Comparison of ENCODE assay signal across 8 cellular contexts in the genomic region with DNA sequence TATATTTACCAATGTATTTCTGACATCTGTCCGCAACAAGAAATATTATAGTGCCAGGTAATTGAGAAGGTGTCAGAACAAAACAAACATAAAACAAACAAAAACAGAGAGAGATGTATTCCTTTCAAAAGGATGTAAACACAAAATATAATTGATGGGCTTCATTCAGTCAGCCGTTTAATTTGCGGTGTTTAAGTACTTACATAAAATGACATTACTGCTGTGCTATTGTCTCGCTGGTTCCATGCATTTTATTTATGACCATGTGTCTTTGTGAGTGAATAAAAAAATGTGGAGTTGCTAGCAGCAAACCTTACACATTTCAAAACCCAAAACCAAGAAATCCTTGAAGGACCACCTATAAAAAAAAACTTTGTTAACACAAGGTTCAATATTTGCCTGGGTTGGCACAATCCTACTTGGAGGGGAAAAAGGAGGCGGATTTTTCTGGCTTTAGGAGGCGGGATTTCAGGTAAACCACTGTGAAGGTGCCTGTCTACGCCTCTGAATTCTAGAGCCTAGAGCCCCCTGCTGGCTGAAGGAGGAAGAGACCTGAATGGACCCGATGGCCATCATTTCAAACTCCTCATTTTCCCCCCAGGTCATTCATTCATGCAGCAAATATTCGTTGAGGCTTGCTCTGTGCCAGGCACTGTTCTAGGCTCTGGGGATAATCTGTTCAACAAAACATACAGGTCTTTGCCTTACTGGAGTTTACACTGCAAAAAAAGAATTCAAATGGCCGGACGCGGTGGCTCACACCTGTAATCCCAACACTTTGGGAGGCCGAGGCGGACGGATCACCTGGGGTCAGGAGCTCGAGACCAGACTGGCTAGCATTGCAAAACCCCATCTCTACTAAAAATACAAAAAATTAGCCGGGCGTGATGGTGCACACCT.
DNase-seq lines count a peak whose midpoint lies in the region; ATAC-seq and TF ChIP-seq lines count a peak whose summit lies in the region.

No MANE protein-coding gene starts in this region.

- WGBS in sigmoid colon, 2 donors: 40 to 57% methylated on average over 18 of the region's 18 CpGs

- H3K4me3 ChIP-seq in RWPE2 (ENCODE audit: severe bottlenecking) (no peak overlapping the region), sigmoid colon (no peak overlapping the region)

- H3K9me3 ChIP-seq in RWPE2 (ENCODE audit: severe bottlenecking) (no peaks in the 10 kb centered on the region), sigmoid colon (peaks cover 0 to under 1% (median 0%) of the 10 kb centered on the region in 4 donors)

- peak; percentile 84 for ATAC-seq in RWPE2 (ENCODE audit: low read depth)
- ATAC-seq in Right ventricle myocardium superior (ENCODE audit: poor library complexity): peak; percentile 82

- H3K27ac ChIP-seq in RWPE2 (ENCODE audit: poor library complexity, severe bottlenecking) (no peak overlapping the region), sigmoid colon (no peak overlapping the region)

- no peaks in the 10 kb centered on the region for H3K36me3 ChIP-seq in RWPE2 (ENCODE audit: low read depth)
- no peaks in the 10 kb centered on the region for H3K36me3 ChIP-seq in sigmoid colon

- TF ChIP-seq CTCF in RWPE2 (IDR thresholded peaks at IDR 0.05; ENCODE audit: poor library complexity, severe bottlenecking): peak; percentile 91
- TF ChIP-seq CTCF in sigmoid colon (IDR thresholded peaks at IDR 0.05): peak in 3 of 4 experiments; percentile 54 to 70 (median 61)

- no peaks in the 10 kb centered on the region for H3K4me1 ChIP-seq in RWPE2 (ENCODE audit: insufficient read depth, poor library complexity, severe bottlenecking)
- H3K4me1 ChIP-seq in sigmoid colon: peaks cover 0 to 14% (median 10%) of the 10 kb centered on the region in 4 donors

- TF ChIP-seq POLR2A in sigmoid colon (IDR thresholded peaks at IDR 0.05): no peak

- no peaks in the 10 kb centered on the region for H3K27me3 ChIP-seq in RWPE2 (ENCODE audit: insufficient read depth, poor library complexity, severe bottlenecking)
- H3K27me3 ChIP-seq in sigmoid colon: peaks cover 0 to 37% (median 0%) of the 10 kb centered on the region in 3 donors

- intact Hi-C loops in Right ventricle myocardium superior (cut with DNase I) (loop anchor here (2.0 kb wide), 1 partner anchor 167 kb away; no protein-coding TSS in a partner anchor), sigmoid colon (cut with DNase I) (loop anchor here (5.0 kb wide), 1 partner anchor 169 kb away; no protein-coding TSS in a partner anchor)

- peak; percentile 76 for DNase-seq in activated gamma-delta T cell treated with Interleukin-2 at 50 U/mL for 16 hours
- DNase-seq in activated gamma-delta T cell (lab: John Stamatoyannopoulos, UW): no peak
- peak; percentile 53 for DNase-seq in M059J (ENCODE audit: low read depth)
- no peak for DNase-seq in RWPE2 (ENCODE audit: low spot score)
- DNase-seq in activated T-helper 9 cell treated with anti-CD3 and anti-CD28 coated beads, Interleukin-2, amount 50 U/mL, for 16 hours (ENCODE audit: low read depth): peak; percentile 56
- DNase-seq in Right ventricle myocardium superior: peak; percentile 66
- no peak for DNase-seq in sigmoid colon
- DNase-seq in dedifferentiated amniotic fluid mesenchymal stem cell (ENCODE audit: extremely low spot score): no peak

- no peak for TF ChIP-seq EP300 in sigmoid colon (IDR thresholded peaks at IDR 0.05)

Comparison
In these comparisons a context has a peak if more than half of its experiments do, and no peak if none do; other contexts are left out.
1. DNase-seq: peak in activated gamma-delta T cell treated with Interleukin-2 at 50 U/mL for 16 hours (single experiment), M059J (single experiment), activated T-helper 9 cell treated with anti-CD3 and anti-CD28 coated beads, Interleukin-2, amount 50 U/mL, for 16 hours (single experiment) and Right ventricle myocardium superior (single experiment); none in activated gamma-delta T cell (single experiment), RWPE2 (single experiment), sigmoid colon (single experiment) and dedifferentiated amniotic fluid mesenchymal stem cell (single experiment).